1 cellular context compared by ENCODE assay signal in genomic region chr3:170003881-170004356, GRCh38.
TF ChIP-seq lines count a peak whose summit lies in the region.

No MANE protein-coding gene starts in this region.

TF ChIP-seq in HepG2, 621 proteins besides CTCF, POLR2A, EP300 and RAD21 (continued from another document and continues in another):
- TF ChIP-seq ZNF318 (CRISPR knock-in tag; IDR thresholded peaks at IDR 0.05) (no peak), NAIF1 (CRISPR knock-in tag; IDR thresholded peaks at IDR 0.05; ENCODE audit: borderline replicate concordance) (0 out of 2 replicates have a peak, but pooled peaks have one; percentile 27), NFIC (IDR thresholded peaks at IDR 0.05; ENCODE audit: low read length) (peak; percentile 58; the same call in 1 of the 2 replicates), SRSF4 (IDR thresholded peaks at IDR 0.05; ENCODE audit: low read depth, low read length, poor library complexity, severe bottlenecking) (no peak), JUNB (CRISPR knock-in tag; IDR thresholded peaks at IDR 0.05; ENCODE audit: borderline replicate concordance) (no peak), MXD4 (CRISPR knock-in tag; IDR thresholded peaks at IDR 0.05) (0 out of 2 replicates have a peak, but pooled peaks have one; percentile 24), ZBTB7B (CRISPR knock-in tag; IDR thresholded peaks at IDR 0.05) (peak; percentile 86; the same call in 1 of the 2 replicates), GFI1 (CRISPR knock-in tag; IDR thresholded peaks at IDR 0.05; ENCODE audit: borderline replicate concordance) (peak; percentile 94), ZNF441 (CRISPR knock-in tag; IDR thresholded peaks at IDR 0.05; ENCODE audit: borderline replicate concordance) (0 out of 2 replicates have a peak, but pooled peaks have one; percentile 34), FOSL2 (CRISPR knock-in tag; IDR thresholded peaks at IDR 0.05) (peak; percentile 79), TCF7L2 (IDR thresholded peaks at IDR 0.05; ENCODE audit: low read depth, low read length) (no peak), TOE1 (CRISPR knock-in tag; IDR thresholded peaks at IDR 0.05) (no peak), NR1H2 (CRISPR knock-in tag; IDR thresholded peaks at IDR 0.05; ENCODE audit: borderline replicate concordance, low read depth) (no peak), ZBTB20 (CRISPR knock-in tag; IDR thresholded peaks at IDR 0.05; ENCODE audit: borderline replicate concordance, low read depth) (no peak), CEBPG (CRISPR knock-in tag; IDR thresholded peaks at IDR 0.05) (peak; percentile 44), ZNF569 (CRISPR knock-in tag; IDR thresholded peaks at IDR 0.05; ENCODE audit: borderline replicate concordance) (no peak), PITX1 (CRISPR knock-in tag; IDR thresholded peaks at IDR 0.05) (peak; percentile 86), ZNF713 (CRISPR knock-in tag; IDR thresholded peaks at IDR 0.05) (no peak), TBL1XR1 (IDR thresholded peaks at IDR 0.05; ENCODE audit: borderline replicate concordance, low read length, partially characterized antibody) (no peak), FOXA3 (CRISPR knock-in tag; IDR thresholded peaks at IDR 0.05) (peak; percentile 66), SNRNP70 (IDR thresholded peaks at IDR 0.05; ENCODE audit: low read depth, low read length) (no peak), TFDP1 (CRISPR knock-in tag; IDR thresholded peaks at IDR 0.05; ENCODE audit: borderline replicate concordance) (no peak), RFXAP (CRISPR knock-in tag; IDR thresholded peaks at IDR 0.05; ENCODE audit: borderline replicate concordance) (no peak), HOXA5 (CRISPR knock-in tag; IDR thresholded peaks at IDR 0.05) (no peak), TEAD2 (CRISPR knock-in tag; IDR thresholded peaks at IDR 0.05) (no peak), HNF4G (IDR thresholded peaks at IDR 0.05; ENCODE audit: borderline replicate concordance, low read depth, low read length) (no peak), HNF4G (CRISPR knock-in tag; IDR thresholded peaks at IDR 0.05; ENCODE audit: borderline replicate concordance, low read depth) (no peak), ZNF260 (CRISPR knock-in tag; IDR thresholded peaks at IDR 0.05; ENCODE audit: borderline replicate concordance, low read depth) (no peak), RARG (CRISPR knock-in tag; IDR thresholded peaks at IDR 0.05; ENCODE audit: low read depth) (no peak), CBX5 (CRISPR knock-in tag; IDR thresholded peaks at IDR 0.05; ENCODE audit: borderline replicate concordance) (0 out of 2 replicates have a peak, but pooled peaks have one; percentile 19), NFATC3 (CRISPR knock-in tag; IDR thresholded peaks at IDR 0.05) (no peak), KLF6 (CRISPR knock-in tag; IDR thresholded peaks at IDR 0.05) (no peak), GATA4 (IDR thresholded peaks at IDR 0.05; ENCODE audit: borderline replicate concordance, low read depth) (peak; percentile 87; the same call in 1 of the 2 replicates), KLF16 (CRISPR knock-in tag; IDR thresholded peaks at IDR 0.05) (no peak), ZNF207 (IDR thresholded peaks at IDR 0.05; ENCODE audit: borderline replicate concordance) (no peak), FOXP1 (IDR thresholded peaks at IDR 0.05) (no peak), FOXP1 (CRISPR knock-in tag; IDR thresholded peaks at IDR 0.05) (peak; percentile 65; the same call in 1 of the 2 replicates), MIXL1 (CRISPR knock-in tag; IDR thresholded peaks at IDR 0.05) (peak; percentile 95), SMAD1 (CRISPR knock-in tag; IDR thresholded peaks at IDR 0.05; ENCODE audit: borderline replicate concordance, low read depth) (no peak), ATF5 (CRISPR knock-in tag; IDR thresholded peaks at IDR 0.05; ENCODE audit: low read depth) (no peak), ZBTB3 (CRISPR knock-in tag; IDR thresholded peaks at IDR 0.05; ENCODE audit: borderline replicate concordance, low read depth) (no peak), TEAD3 (CRISPR knock-in tag; optimal IDR thresholded peaks at IDR 0.05; ENCODE audit: borderline replicate concordance) (peak; percentile 74), ZNF292 (CRISPR knock-in tag; IDR thresholded peaks at IDR 0.05; ENCODE audit: borderline replicate concordance, low read depth) (0 out of 2 replicates have a peak, but pooled peaks have one; percentile 39)
- TF ChIP-seq, protein P1, sequence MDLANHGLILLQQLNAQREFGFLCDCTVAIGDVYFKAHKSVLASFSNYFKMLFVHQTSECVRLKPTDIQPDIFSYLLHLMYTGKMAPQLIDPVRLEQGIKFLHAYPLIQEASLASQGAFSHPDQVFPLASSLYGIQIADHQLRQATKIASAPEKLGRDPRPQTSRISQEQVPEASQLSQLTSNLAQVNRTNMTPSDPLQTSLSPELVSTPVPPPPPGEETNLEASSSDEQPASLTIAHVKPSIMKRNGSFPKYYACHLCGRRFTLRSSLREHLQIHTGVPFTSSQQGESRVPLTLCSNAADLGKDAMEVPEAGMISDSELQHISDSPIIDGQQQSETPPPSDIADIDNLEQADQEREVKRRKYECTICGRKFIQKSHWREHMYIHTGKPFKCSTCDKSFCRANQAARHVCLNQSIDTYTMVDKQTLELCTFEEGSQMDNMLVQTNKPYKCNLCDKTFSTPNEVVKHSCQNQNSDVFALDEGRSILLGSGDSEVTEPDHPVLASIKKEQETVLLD (CRISPR knock-in tag; IDR thresholded peaks at IDR 0.05; ENCODE audit: low read depth) = no peak
- TF ChIP-seq, protein P2, sequence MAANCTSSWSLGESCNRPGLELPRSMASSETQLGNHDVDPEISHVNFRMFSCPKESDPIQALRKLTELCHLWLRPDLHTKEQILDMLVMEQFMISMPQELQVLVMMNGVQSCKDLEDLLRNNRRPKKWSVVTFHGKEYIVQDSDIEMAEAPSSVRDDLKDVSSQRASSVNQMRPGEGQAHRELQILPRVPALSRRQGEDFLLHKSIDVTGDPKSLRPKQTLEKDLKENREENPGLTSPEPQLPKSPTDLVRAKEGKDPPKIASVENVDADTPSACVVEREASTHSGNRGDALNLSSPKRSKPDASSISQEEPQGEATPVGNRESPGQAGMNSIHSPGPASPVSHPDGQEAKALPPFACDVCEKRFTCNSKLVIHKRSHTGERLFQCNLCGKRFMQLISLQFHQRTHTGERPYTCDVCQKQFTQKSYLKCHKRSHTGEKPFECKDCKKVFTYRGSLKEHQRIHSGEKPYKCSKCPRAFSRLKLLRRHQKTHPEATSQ (CRISPR knock-in tag; IDR thresholded peaks at IDR 0.05; ENCODE audit: borderline replicate concordance) = peak; percentile 44; the same call in 1 of the 2 replicates
- TF ChIP-seq, protein P3, sequence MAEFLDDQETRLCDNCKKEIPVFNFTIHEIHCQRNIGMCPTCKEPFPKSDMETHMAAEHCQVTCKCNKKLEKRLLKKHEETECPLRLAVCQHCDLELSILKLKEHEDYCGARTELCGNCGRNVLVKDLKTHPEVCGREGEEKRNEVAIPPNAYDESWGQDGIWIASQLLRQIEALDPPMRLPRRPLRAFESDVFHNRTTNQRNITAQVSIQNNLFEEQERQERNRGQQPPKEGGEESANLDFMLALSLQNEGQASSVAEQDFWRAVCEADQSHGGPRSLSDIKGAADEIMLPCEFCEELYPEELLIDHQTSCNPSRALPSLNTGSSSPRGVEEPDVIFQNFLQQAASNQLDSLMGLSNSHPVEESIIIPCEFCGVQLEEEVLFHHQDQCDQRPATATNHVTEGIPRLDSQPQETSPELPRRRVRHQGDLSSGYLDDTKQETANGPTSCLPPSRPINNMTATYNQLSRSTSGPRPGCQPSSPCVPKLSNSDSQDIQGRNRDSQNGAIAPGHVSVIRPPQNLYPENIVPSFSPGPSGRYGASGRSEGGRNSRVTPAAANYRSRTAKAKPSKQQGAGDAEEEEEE (CRISPR knock-in tag; IDR thresholded peaks at IDR 0.05; ENCODE audit: borderline replicate concordance) = no peak
- TF ChIP-seq, protein P4, sequence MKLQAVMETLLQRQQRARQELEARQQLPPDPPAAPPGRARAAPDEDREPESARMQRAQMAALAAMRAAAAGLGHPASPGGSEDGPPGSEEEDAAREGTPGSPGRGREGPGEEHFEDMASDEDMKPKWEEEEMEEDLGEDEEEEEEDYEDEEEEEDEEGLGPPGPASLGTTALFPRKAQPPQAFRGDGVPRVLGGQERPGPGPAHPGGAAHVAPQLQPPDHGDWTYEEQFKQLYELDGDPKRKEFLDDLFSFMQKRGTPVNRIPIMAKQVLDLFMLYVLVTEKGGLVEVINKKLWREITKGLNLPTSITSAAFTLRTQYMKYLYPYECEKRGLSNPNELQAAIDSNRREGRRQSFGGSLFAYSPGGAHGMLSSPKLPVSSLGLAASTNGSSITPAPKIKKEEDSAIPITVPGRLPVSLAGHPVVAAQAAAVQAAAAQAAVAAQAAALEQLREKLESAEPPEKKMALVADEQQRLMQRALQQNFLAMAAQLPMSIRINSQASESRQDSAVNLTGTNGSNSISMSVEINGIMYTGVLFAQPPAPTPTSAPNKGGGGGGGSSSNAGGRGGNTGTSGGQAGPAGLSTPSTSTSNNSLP (IDR thresholded peaks at IDR 0.05; ENCODE audit: low read depth, low read length) = peak; percentile 95
- TF ChIP-seq, protein P5, sequence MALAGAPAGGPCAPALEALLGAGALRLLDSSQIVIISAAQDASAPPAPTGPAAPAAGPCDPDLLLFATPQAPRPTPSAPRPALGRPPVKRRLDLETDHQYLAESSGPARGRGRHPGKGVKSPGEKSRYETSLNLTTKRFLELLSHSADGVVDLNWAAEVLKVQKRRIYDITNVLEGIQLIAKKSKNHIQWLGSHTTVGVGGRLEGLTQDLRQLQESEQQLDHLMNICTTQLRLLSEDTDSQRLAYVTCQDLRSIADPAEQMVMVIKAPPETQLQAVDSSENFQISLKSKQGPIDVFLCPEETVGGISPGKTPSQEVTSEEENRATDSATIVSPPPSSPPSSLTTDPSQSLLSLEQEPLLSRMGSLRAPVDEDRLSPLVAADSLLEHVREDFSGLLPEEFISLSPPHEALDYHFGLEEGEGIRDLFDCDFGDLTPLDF (CRISPR knock-in tag; IDR thresholded peaks at IDR 0.05) = no peak
